Comparison of ENCODE assay signal across 1 cellular context in the genomic region with DNA sequence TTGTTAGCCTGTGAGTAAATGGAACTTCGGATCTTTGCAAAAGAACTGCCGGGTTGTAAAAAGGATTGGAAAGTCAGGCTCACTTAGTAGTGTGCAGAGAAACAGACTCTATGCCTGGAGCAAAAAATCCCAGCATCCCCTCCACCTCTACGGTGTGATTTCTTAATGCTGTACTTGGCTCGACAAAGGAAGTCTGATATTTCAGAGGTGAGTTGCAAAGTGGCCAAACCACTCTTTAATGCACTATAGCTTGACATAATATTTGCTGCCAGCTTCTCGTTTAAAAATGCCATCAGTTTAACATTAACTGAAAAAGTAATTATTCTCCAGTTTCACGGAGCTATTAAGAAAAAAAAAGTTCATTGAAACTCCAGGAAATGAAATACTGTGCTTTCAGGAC.
TF ChIP-seq lines count a peak whose summit lies in the region.

No MANE protein-coding gene starts in this region.

TF ChIP-seq in H1, 55 proteins besides CTCF, POLR2A, EP300 and RAD21 (continued from another document):
- TF ChIP-seq, protein P1, sequence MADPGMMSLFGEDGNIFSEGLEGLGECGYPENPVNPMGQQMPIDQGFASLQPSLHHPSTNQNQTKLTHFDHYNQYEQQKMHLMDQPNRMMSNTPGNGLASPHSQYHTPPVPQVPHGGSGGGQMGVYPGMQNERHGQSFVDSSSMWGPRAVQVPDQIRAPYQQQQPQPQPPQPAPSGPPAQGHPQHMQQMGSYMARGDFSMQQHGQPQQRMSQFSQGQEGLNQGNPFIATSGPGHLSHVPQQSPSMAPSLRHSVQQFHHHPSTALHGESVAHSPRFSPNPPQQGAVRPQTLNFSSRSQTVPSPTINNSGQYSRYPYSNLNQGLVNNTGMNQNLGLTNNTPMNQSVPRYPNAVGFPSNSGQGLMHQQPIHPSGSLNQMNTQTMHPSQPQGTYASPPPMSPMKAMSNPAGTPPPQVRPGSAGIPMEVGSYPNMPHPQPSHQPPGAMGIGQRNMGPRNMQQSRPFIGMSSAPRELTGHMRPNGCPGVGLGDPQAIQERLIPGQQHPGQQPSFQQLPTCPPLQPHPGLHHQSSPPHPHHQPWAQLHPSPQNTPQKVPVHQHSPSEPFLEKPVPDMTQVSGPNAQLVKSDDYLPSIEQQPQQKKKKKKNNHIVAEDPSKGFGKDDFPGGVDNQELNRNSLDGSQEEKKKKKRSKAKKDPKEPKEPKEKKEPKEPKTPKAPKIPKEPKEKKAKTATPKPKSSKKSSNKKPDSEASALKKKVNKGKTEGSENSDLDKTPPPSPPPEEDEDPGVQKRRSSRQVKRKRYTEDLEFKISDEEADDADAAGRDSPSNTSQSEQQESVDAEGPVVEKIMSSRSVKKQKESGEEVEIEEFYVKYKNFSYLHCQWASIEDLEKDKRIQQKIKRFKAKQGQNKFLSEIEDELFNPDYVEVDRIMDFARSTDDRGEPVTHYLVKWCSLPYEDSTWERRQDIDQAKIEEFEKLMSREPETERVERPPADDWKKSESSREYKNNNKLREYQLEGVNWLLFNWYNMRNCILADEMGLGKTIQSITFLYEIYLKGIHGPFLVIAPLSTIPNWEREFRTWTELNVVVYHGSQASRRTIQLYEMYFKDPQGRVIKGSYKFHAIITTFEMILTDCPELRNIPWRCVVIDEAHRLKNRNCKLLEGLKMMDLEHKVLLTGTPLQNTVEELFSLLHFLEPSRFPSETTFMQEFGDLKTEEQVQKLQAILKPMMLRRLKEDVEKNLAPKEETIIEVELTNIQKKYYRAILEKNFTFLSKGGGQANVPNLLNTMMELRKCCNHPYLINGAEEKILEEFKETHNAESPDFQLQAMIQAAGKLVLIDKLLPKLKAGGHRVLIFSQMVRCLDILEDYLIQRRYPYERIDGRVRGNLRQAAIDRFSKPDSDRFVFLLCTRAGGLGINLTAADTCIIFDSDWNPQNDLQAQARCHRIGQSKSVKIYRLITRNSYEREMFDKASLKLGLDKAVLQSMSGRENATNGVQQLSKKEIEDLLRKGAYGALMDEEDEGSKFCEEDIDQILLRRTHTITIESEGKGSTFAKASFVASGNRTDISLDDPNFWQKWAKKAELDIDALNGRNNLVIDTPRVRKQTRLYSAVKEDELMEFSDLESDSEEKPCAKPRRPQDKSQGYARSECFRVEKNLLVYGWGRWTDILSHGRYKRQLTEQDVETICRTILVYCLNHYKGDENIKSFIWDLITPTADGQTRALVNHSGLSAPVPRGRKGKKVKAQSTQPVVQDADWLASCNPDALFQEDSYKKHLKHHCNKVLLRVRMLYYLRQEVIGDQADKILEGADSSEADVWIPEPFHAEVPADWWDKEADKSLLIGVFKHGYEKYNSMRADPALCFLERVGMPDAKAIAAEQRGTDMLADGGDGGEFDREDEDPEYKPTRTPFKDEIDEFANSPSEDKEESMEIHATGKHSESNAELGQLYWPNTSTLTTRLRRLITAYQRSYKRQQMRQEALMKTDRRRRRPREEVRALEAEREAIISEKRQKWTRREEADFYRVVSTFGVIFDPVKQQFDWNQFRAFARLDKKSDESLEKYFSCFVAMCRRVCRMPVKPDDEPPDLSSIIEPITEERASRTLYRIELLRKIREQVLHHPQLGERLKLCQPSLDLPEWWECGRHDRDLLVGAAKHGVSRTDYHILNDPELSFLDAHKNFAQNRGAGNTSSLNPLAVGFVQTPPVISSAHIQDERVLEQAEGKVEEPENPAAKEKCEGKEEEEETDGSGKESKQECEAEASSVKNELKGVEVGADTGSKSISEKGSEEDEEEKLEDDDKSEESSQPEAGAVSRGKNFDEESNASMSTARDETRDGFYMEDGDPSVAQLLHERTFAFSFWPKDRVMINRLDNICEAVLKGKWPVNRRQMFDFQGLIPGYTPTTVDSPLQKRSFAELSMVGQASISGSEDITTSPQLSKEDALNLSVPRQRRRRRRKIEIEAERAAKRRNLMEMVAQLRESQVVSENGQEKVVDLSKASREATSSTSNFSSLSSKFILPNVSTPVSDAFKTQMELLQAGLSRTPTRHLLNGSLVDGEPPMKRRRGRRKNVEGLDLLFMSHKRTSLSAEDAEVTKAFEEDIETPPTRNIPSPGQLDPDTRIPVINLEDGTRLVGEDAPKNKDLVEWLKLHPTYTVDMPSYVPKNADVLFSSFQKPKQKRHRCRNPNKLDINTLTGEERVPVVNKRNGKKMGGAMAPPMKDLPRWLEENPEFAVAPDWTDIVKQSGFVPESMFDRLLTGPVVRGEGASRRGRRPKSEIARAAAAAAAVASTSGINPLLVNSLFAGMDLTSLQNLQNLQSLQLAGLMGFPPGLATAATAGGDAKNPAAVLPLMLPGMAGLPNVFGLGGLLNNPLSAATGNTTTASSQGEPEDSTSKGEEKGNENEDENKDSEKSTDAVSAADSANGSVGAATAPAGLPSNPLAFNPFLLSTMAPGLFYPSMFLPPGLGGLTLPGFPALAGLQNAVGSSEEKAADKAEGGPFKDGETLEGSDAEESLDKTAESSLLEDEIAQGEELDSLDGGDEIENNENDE (IDR thresholded peaks at IDR 0.05; ENCODE audit: insufficient replicate concordance, low read length), result no peak
- TF ChIP-seq TCF12 (IDR thresholded peaks at IDR 0.05; ENCODE audit: low read depth, low read length), result no peak
- no peak for TF ChIP-seq GTF2F1 (IDR thresholded peaks at IDR 0.05; ENCODE audit: borderline replicate concordance, low read depth, low read length)
- TF ChIP-seq CBX5 (IDR thresholded peaks at IDR 0.05; ENCODE audit: low read depth, low read length), result no peak
- no peak for TF ChIP-seq SRF (IDR thresholded peaks at IDR 0.05; ENCODE audit: low read depth, low read length)
- no peak for TF ChIP-seq CHD1 (IDR thresholded peaks at IDR 0.05; ENCODE audit: low read depth, low read length)
- no peak for TF ChIP-seq TAF1 (IDR thresholded peaks at IDR 0.05; ENCODE audit: low read depth, low read length)
- TF ChIP-seq POLR2AphosphoS5 (IDR thresholded peaks at IDR 0.05; ENCODE audit: low read depth, low read length), result no peak
- TF ChIP-seq CBX8 (IDR thresholded peaks at IDR 0.05; ENCODE audit: borderline replicate concordance, low read depth, low read length), result no peak
- TF ChIP-seq SP2 (IDR thresholded peaks at IDR 0.05; ENCODE audit: low read length), result no peak
